In genomic region chr11:126969865-126970479, GRCh38 we compare ENCODE assay signal across 8 cellular contexts.
DNase-seq lines count a peak whose midpoint lies in the region; ATAC-seq and TF ChIP-seq lines count a peak whose summit lies in the region.

No MANE protein-coding gene starts in this region.

- peak overlapping the region; percentile 44 for H3K27ac ChIP-seq in layer of hippocampus (ENCODE audit: low read depth, low read length)

- DNase-seq in adipocyte (ENCODE audit: low read depth) (peak; percentile 83), activated gamma-delta T cell treated with Interleukin-2 at 50 U/mL for 16 hours (no peak), NCI-H1436 treated with DMSO at 0.1 percent for 48 hours (lab: John Stamatoyannopoulos, UW) (no peak), T-helper 9 cell (no peak), D341Med (ENCODE audit: low spot score) (no peak)

- H3K9ac ChIP-seq in adipocyte (ENCODE audit: low read length), result no peak overlapping the region

- no peak overlapping the region for H3K4me3 ChIP-seq in adipocyte (ENCODE audit: low read length)

- peak; percentile 47 for TF ChIP-seq CTCF in GM12873 (IDR thresholded peaks at IDR 0.05; ENCODE audit: insufficient read depth, low read depth, low read length, missing control alignments)

- H3K27me3 ChIP-seq in adipocyte (replicated peaks; ENCODE audit: control insufficient read depth, insufficient read depth, low read length), result no peaks in the 10 kb centered on the region
- no peaks in the 10 kb centered on the region for H3K27me3 ChIP-seq in layer of hippocampus (ENCODE audit: control insufficient read depth, insufficient read depth, low read length)

- H3K36me3 ChIP-seq in adipocyte (ENCODE audit: control insufficient read depth, insufficient read depth, low read length, severe bottlenecking), result no peaks in the 10 kb centered on the region

- H3K4me1 ChIP-seq in adipocyte (ENCODE audit: control insufficient read depth, insufficient read depth, low read length), result no peaks in the 10 kb centered on the region

- H3K9me3 ChIP-seq in adipocyte (ENCODE audit: control insufficient read depth, low read length), result peaks cover 8% of the 10 kb centered on the region

- ATAC-seq in HG03432 (IDR thresholded peaks at IDR 0.05; ENCODE audit: unreplicated experiment), result peak; percentile 77
